Comparison of ENCODE assay signal across 14 cellular contexts in the genomic region with DNA sequence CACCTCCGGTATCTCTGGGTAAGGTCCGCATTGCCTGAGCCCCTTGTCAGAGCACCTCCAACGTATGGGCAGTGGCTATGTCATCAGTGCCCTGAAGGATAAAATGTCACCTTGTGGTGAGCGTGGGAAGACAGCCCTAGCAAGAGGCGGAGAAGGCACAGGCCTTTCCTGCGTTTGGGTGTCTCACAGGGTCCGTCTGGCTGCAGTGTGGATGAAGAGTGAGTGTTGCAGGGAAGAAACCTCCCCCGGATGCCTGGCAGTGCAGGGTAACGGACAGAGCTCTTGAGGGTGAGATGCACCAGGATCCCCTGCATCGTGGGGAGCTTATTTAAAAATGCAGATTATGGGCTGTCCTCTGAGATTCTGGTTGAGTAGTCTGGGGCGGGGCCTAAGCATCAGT.
DNase-seq lines count a peak whose midpoint lies in the region; ATAC-seq and TF ChIP-seq lines count a peak whose summit lies in the region.
"Had no signal": no experiment of that assay in that cellular context is flagged by ENCODE, and none has a peak within 500 bp of the region (broad histone marks: within the 10 kb centered on the region; RNA-seq: fewer than 3 reads in every experiment).

No MANE protein-coding gene starts in this region.

- CTCF ChIA-PET in activated B cell treated with CpG ODN at 0.5 μM for 24 hours (lab: Charles Lee) = no interaction called here

- peaks cover 11% of the 10 kb centered on the region for H3K4me1 ChIP-seq in upper lobe of right lung
- H3K4me1 ChIP-seq: HAP-1 had no signal

- POLR2A ChIA-PET in activated B cell treated with CpG ODN at 0.5 μM for 24 hours (lab: Charles Lee) = no interaction called here

- no peaks in the 10 kb centered on the region for H3K9me3 Mint-ChIP-seq in activated B cell treated with CpG ODN at 0.5 μM for 24 hours
- H3K9me3 Mint-ChIP-seq in stimulated activated naive B cell treated with anti-CD40 and anti-IgM and Interleukin-4, amounts not matched to agents 10 μg/mL and 1 μg/mL and 100 μg/mL, for 72 hours = no peaks in the 10 kb centered on the region

- TF ChIP-seq CTCF in activated B cell treated with CpG ODN at 0.5 μM for 24 hours (IDR thresholded peaks at IDR 0.05) = no peak
- TF ChIP-seq CTCF in upper lobe of right lung (IDR thresholded peaks at IDR 0.05) = no peak

- intact Hi-C loops in activated B cell treated with CpG ODN at 0.5 μM for 24 hours (cut with micrococcal nuclease) = no loop called here
- intact Hi-C loops in upper lobe of right lung (cut with DNase I) = no loop called here

- H3K36me3 Mint-ChIP-seq in activated B cell treated with CpG ODN at 0.5 μM for 24 hours (ENCODE audit: low read depth) = no peaks in the 10 kb centered on the region
- no peaks in the 10 kb centered on the region for H3K36me3 Mint-ChIP-seq in stimulated activated naive B cell treated with anti-CD40 and anti-IgM and Interleukin-4, amounts not matched to agents 10 μg/mL and 1 μg/mL and 100 μg/mL, for 72 hours
- H3K36me3 Mint-ChIP-seq: CD4-positive, alpha-beta memory T cell had no signal

- no peaks in the 10 kb centered on the region for H3K36me3 ChIP-seq in upper lobe of right lung
- H3K36me3 ChIP-seq: HAP-1 had no signal

- H3K4me3 Mint-ChIP-seq in activated B cell treated with CpG ODN at 0.5 μM for 24 hours = no peak overlapping the region
- no peak overlapping the region for H3K4me3 Mint-ChIP-seq in stimulated activated naive B cell treated with anti-CD40 and anti-IgM and Interleukin-4, amounts not matched to agents 10 μg/mL and 1 μg/mL and 100 μg/mL, for 72 hours
- H3K4me3 Mint-ChIP-seq: CD4-positive, alpha-beta memory T cell; GM23338 had no signal

- H3K27ac ChIP-seq in upper lobe of right lung = no peak overlapping the region

- H3K4me1 Mint-ChIP-seq in activated B cell treated with CpG ODN at 0.5 μM for 24 hours = no peaks in the 10 kb centered on the region
- peaks cover 0 to 1% of the 10 kb centered on the region in 2 donors for H3K4me1 Mint-ChIP-seq in stimulated activated naive B cell treated with anti-CD40 and anti-IgM and Interleukin-4, amounts not matched to agents 10 μg/mL and 1 μg/mL and 100 μg/mL, for 72 hours
- H3K4me1 Mint-ChIP-seq: CD4-positive, alpha-beta memory T cell had no signal

- ATAC-seq in activated B cell treated with CpG ODN at 0.5 μM for 24 hours (ENCODE audit: low read depth) = no peak
- no peak for ATAC-seq in stimulated activated naive B cell treated with anti-CD40 and anti-IgM and Interleukin-4, amounts not matched to agents 10 μg/mL and 1 μg/mL and 100 μg/mL, for 72 hours (replicated peaks)
- no peak for ATAC-seq in GM19324 (IDR thresholded peaks at IDR 0.05; ENCODE audit: low FRiP score, unreplicated experiment)
- no peak for ATAC-seq in upper lobe of right lung
- no peak for ATAC-seq in GM19023 (IDR thresholded peaks at IDR 0.05; ENCODE audit: unreplicated experiment)
- ATAC-seq: GM23338 had no signal

- H3K27ac Mint-ChIP-seq in activated B cell treated with CpG ODN at 0.5 μM for 24 hours = no peak overlapping the region
- peak overlapping the region; percentile 51 for H3K27ac Mint-ChIP-seq in stimulated activated naive B cell treated with anti-CD40 and anti-IgM and Interleukin-4, amounts not matched to agents 10 μg/mL and 1 μg/mL and 100 μg/mL, for 72 hours
- H3K27ac Mint-ChIP-seq: CD4-positive, alpha-beta memory T cell; GM23338 had no signal

- no peaks in the 10 kb centered on the region for H3K9me3 ChIP-seq in upper lobe of right lung
- H3K9me3 ChIP-seq: HAP-1 had no signal

- no peaks in the 10 kb centered on the region for H3K27me3 Mint-ChIP-seq in activated B cell treated with CpG ODN at 0.5 μM for 24 hours
- peaks cover 0 to 3% of the 10 kb centered on the region in 2 donors for H3K27me3 Mint-ChIP-seq in stimulated activated naive B cell treated with anti-CD40 and anti-IgM and Interleukin-4, amounts not matched to agents 10 μg/mL and 1 μg/mL and 100 μg/mL, for 72 hours

- no peak overlapping the region for H3K4me3 ChIP-seq in upper lobe of right lung
- H3K4me3 ChIP-seq: GM23338, HAP-1 had no signal

- DNase-seq in activated B cell treated with CpG ODN at 0.5 μM for 24 hours = peak; percentile 3
- DNase-seq in left kidney (ENCODE audit: low read depth, low spot score) = peak; percentile 58
- no peak for DNase-seq in stimulated activated naive B cell treated with anti-CD40 and anti-IgM and Interleukin-4, amounts not matched to agents 10 μg/mL and 1 μg/mL and 100 μg/mL, for 72 hours
- DNase-seq in upper lobe of right lung = no peak
- DNase-seq: C1 segment of cervical spinal cord; Calu3; CD4-positive, alpha-beta memory T cell; COR-L47; DMS153; DND-41 had no signal

- H3K27me3 ChIP-seq in upper lobe of right lung = no peaks in the 10 kb centered on the region

Comparison
In these comparisons a context has a peak if more than half of its experiments do, and no peak if none do; other contexts are left out.
1. DNase-seq: peak in activated B cell treated with CpG ODN at 0.5 μM for 24 hours (single experiment) and left kidney (single experiment); none in stimulated activated naive B cell treated with anti-CD40 and anti-IgM and Interleukin-4, amounts not matched to agents 10 μg/mL and 1 μg/mL and 100 μg/mL, for 72 hours (single experiment) and upper lobe of right lung (single experiment).